In genomic region chr16:87133112-87133850, GRCh38 we compare ENCODE assay signal across 16 cellular contexts.
DNase-seq lines count a peak whose midpoint lies in the region; TF ChIP-seq lines count a peak whose summit lies in the region.
"Had no signal": no experiment of that assay in that cellular context is flagged by ENCODE, and none has a peak within 500 bp of the region (broad histone marks: within the 10 kb centered on the region; RNA-seq: fewer than 3 reads in every experiment).

No MANE protein-coding gene starts in this region.

- peaks cover 13% of the 10 kb centered on the region for H3K27me3 Mint-ChIP-seq in brain
- no peaks in the 10 kb centered on the region for H3K27me3 Mint-ChIP-seq in activated naive CD4-positive, alpha-beta T cell treated with anti-CD3 and anti-CD28 coated beads for 36 hours (ENCODE audit: low read depth)

- H3K27me3 ChIP-seq in H7 (ENCODE audit: control insufficient read depth, insufficient read depth, low read length) (no peaks in the 10 kb centered on the region), mesenchymal stem cell (ENCODE audit: control insufficient read depth in 1 of 2, insufficient read depth in 1 of 2, low read length in 2 of 2) (peaks cover 0 to 66% of the 10 kb centered on the region in 2 experiments), osteoblast (ENCODE audit: insufficient read depth, low read length) (peaks cover 12% of the 10 kb centered on the region)

- no peak overlapping the region for H4K91ac ChIP-seq in mesenchymal stem cell (ENCODE audit: low read length)

- H3K36me3 ChIP-seq in H7 (replicated peaks; ENCODE audit: control insufficient read depth, insufficient read depth, low read length) (no peaks in the 10 kb centered on the region), mesenchymal stem cell (ENCODE audit: control insufficient read depth in 1 of 2, insufficient read depth in 2 of 2, low read depth in 1 of 2, low read length in 2 of 2) (no peaks in the 10 kb centered on the region), osteoblast (ENCODE audit: insufficient read depth, low read length) (no peaks in the 10 kb centered on the region)

- peaks cover 7 to 17% (median 9%) of the 10 kb centered on the region in 5 experiments for H3K9me3 Mint-ChIP-seq in brain
- H3K9me3 Mint-ChIP-seq in activated naive CD4-positive, alpha-beta T cell treated with anti-CD3 and anti-CD28 coated beads for 36 hours = peaks cover 6% of the 10 kb centered on the region

- no peak overlapping the region for H3K9ac ChIP-seq in mesenchymal stem cell (ENCODE audit: low read length)

- peak overlapping the region; percentile 13 for H3K27ac ChIP-seq in mesenchymal stem cell (ENCODE audit: low read length, poor library complexity, severe bottlenecking)
- no peak overlapping the region for H3K27ac ChIP-seq in osteoblast (ENCODE audit: low read depth, low read length)
- H3K27ac ChIP-seq: A549 had no signal

- WGBS in mesenchymal stem cell = 92% methylated on average over 21 of the region's 21 CpGs

- no peaks in the 10 kb centered on the region for H3K79me1 ChIP-seq in mesenchymal stem cell (replicated peaks; ENCODE audit: low read length, poor library complexity, severe bottlenecking)

- H2BK5ac ChIP-seq in mesenchymal stem cell (ENCODE audit: low read depth, low read length, poor library complexity, severe bottlenecking) = no peak overlapping the region

- H3K27ac Mint-ChIP-seq in brain = peak overlapping the region in 3 of 5 experiments; percentile 31 to 51 (median 49)
- no peak overlapping the region for H3K27ac Mint-ChIP-seq in activated naive CD4-positive, alpha-beta T cell treated with anti-CD3 and anti-CD28 coated beads for 36 hours
- H3K27ac Mint-ChIP-seq: CD14-positive monocyte had no signal

- H4K20me1 ChIP-seq in osteoblast (ENCODE audit: insufficient read depth, low read length) = no peaks in the 10 kb centered on the region

- DNase-seq in H7 = peak; percentile 46
- DNase-seq in mesenchymal stem cell = no peak
- DNase-seq in osteoblast (ENCODE audit: insufficient read length, low spot score, missing footprints) = peak; percentile 69
- DNase-seq in activated naive CD4-positive, alpha-beta T cell treated with anti-CD3 and anti-CD28 coated beads for 36 hours = no peak
- no peak for DNase-seq in UCSD-AML1 (lab: John Stamatoyannopoulos, UW; ENCODE audit: unreplicated experiment)
- DNase-seq in kidney tubule cell (ENCODE audit: low spot score) = no peak
- no peak for DNase-seq in DMS 273 treated with DMSO at 0.1 percent for 48 hours (lab: John Stamatoyannopoulos, UW)
- DNase-seq: COR-L47, DMS53, MM.1S, NCI-H187 treated with DMSO at 0.1 percent for 48 hours, NCI-H446, NCI-H748 treated with DMSO at 0.1 percent for 48 hours had no signal

- H3K4me3 Mint-ChIP-seq in brain = peak overlapping the region in 1 of 5 experiments; percentile 19
- H3K4me3 Mint-ChIP-seq in activated naive CD4-positive, alpha-beta T cell treated with anti-CD3 and anti-CD28 coated beads for 36 hours = no peak overlapping the region
- H3K4me3 Mint-ChIP-seq: CD14-positive monocyte had no signal

- peak overlapping the region; percentile 58 for H2AK5ac ChIP-seq in mesenchymal stem cell (ENCODE audit: low read length, severe bottlenecking)

- H2BK12ac ChIP-seq in mesenchymal stem cell (ENCODE audit: low read length in 2 of 2) = no peak overlapping the region

- H3K79me2 ChIP-seq in osteoblast (ENCODE audit: insufficient read depth, low read length) = no peaks in the 10 kb centered on the region

- H3K4me2 ChIP-seq in mesenchymal stem cell (ENCODE audit: low read length, poor library complexity, severe bottlenecking) (no peak overlapping the region), osteoblast (ENCODE audit: insufficient read depth, low read length) (no peak overlapping the region)
- H3K4me2 ChIP-seq: A549 had no signal

- no peak overlapping the region for H3K18ac ChIP-seq in mesenchymal stem cell (ENCODE audit: low read depth in 1 of 2, low read length in 2 of 2)

- CTCF ChIA-PET in activated naive CD4-positive, alpha-beta T cell treated with anti-CD3 and anti-CD28 coated beads for 36 hours (lab: Charles Lee) = no interaction called here

- no peak overlapping the region for H2BK15ac ChIP-seq in mesenchymal stem cell (ENCODE audit: low read depth, poor library complexity, severe bottlenecking)

- H3K4me3 ChIP-seq in H7 (ENCODE audit: insufficient read depth, low read depth, low read length) = no peak overlapping the region
- H3K4me3 ChIP-seq in mesenchymal stem cell (ENCODE audit: insufficient read depth in 1 of 2, low read depth in 1 of 2, low read length in 2 of 2) = peak overlapping the region in 1 of 2 experiments; percentile 15
- no peak overlapping the region for H3K4me3 ChIP-seq in osteoblast (ENCODE audit: insufficient read depth, low read length)
- H3K4me3 ChIP-seq: A549 had no signal

- no peak overlapping the region for H2BK120ac ChIP-seq in mesenchymal stem cell (ENCODE audit: low read depth, low read length)

- H3K9me3 ChIP-seq in mesenchymal stem cell (ENCODE audit: control insufficient read depth, low read length) (peaks cover 12% of the 10 kb centered on the region), osteoblast (ENCODE audit: low read depth, low read length) (peaks cover 3% of the 10 kb centered on the region)

- no peak overlapping the region for H3K23ac ChIP-seq in mesenchymal stem cell (ENCODE audit: low read length in 2 of 2)

- H3K14ac ChIP-seq in mesenchymal stem cell (ENCODE audit: low read length in 2 of 2) = no peak overlapping the region

- no peak overlapping the region for H4K8ac ChIP-seq in mesenchymal stem cell (ENCODE audit: low read length)

- H3K4me1 ChIP-seq in mesenchymal stem cell (ENCODE audit: control insufficient read depth, insufficient read depth, low read depth, low read length) (peaks cover 24% of the 10 kb centered on the region), osteoblast (ENCODE audit: insufficient read depth, low read length) (no peaks in the 10 kb centered on the region)
- H3K4me1 ChIP-seq: A549 had no signal

- H2AFZ ChIP-seq in mesenchymal stem cell (ENCODE audit: low read depth, low read length) = no peak overlapping the region
- H2AFZ ChIP-seq in osteoblast (ENCODE audit: low read length) = no peak overlapping the region

- TF ChIP-seq CTCF in brain (conservative IDR thresholded peaks at IDR 0.05) (no peak), osteoblast (IDR thresholded peaks at IDR 0.05; ENCODE audit: extremely low read depth, low read depth, low read length) (no peak)

- intact Hi-C loops in activated naive CD4-positive, alpha-beta T cell treated with anti-CD3 and anti-CD28 coated beads for 36 hours (cut with micrococcal nuclease) = no loop called here

- peaks cover 12% of the 10 kb centered on the region for H3K4me1 Mint-ChIP-seq in brain
- H3K4me1 Mint-ChIP-seq in activated naive CD4-positive, alpha-beta T cell treated with anti-CD3 and anti-CD28 coated beads for 36 hours (ENCODE audit: low read depth) = no peaks in the 10 kb centered on the region
- H3K4me1 Mint-ChIP-seq: CD14-positive monocyte had no signal

- H3K36me3 Mint-ChIP-seq in brain = peaks cover 22% of the 10 kb centered on the region
- no peaks in the 10 kb centered on the region for H3K36me3 Mint-ChIP-seq in activated naive CD4-positive, alpha-beta T cell treated with anti-CD3 and anti-CD28 coated beads for 36 hours (ENCODE audit: low read depth)
- H3K36me3 Mint-ChIP-seq: CD14-positive monocyte had no signal

- no peak overlapping the region for H3K4ac ChIP-seq in mesenchymal stem cell (ENCODE audit: low read depth in 1 of 2, low read length in 2 of 2)

Comparison
In these comparisons a context has a peak if more than half of its experiments do, and no peak if none do; other contexts are left out.
1. DNase-seq: peak in H7 (single experiment) and osteoblast (single experiment); none in mesenchymal stem cell (single experiment), activated naive CD4-positive, alpha-beta T cell treated with anti-CD3 and anti-CD28 coated beads for 36 hours (single experiment), UCSD-AML1 (single experiment), kidney tubule cell (single experiment) and DMS 273 treated with DMSO at 0.1 percent for 48 hours (single experiment).